ENCODE assay signal across 28 cellular contexts in genomic region chr6:21098134-21098533, GRCh38.
"Had no signal": no experiment of that assay in that cellular context is flagged by ENCODE, and none has a peak within 500 bp of the region (broad histone marks: within the 10 kb centered on the region; RNA-seq: fewer than 3 reads in every experiment).

No MANE protein-coding gene starts in this region.

- H3K27me3 ChIP-seq: ascending aorta, brain microvascular endothelial cell, dorsolateral prefrontal cortex, esophagus muscularis mucosa, foreskin keratinocyte, heart left ventricle, neutrophil, right lobe of liver, tibial nerve had no signal

- H3K4me3 ChIP-seq: ascending aorta, coronary artery, dorsolateral prefrontal cortex, esophagus muscularis mucosa, heart left ventricle, right lobe of liver, tibial nerve had no signal

- H3K27ac ChIP-seq: ascending aorta, brain microvascular endothelial cell, coronary artery, dorsolateral prefrontal cortex, esophagus muscularis mucosa, foreskin keratinocyte, heart left ventricle, neutrophil, tibial nerve, VCaP had no signal

- H3K4me1 ChIP-seq: ascending aorta, foreskin keratinocyte had no signal

- H3K36me3 ChIP-seq: ascending aorta, brain microvascular endothelial cell, esophagus muscularis mucosa, neutrophil, right lobe of liver, tibial nerve had no signal

- ATAC-seq: foreskin keratinocyte; heart left ventricle; left ventricle myocardium superior; natural killer cell treated with Interleukin-12 subunit alpha and Interleukin-12 subunit beta and Interleukin-15 and Interleukin-18, amount 100 ng/mL, for 72 hours; right lobe of liver had no signal

- H3K9me3 ChIP-seq: ascending aorta, esophagus muscularis mucosa, heart left ventricle, neutrophil, right lobe of liver, tibial nerve had no signal

- DNase-seq: activated CD4-positive, alpha-beta memory T cell treated with anti-CD3 and anti-CD28 coated beads for 36 hours; activated CD4-positive, alpha-beta T cell treated with anti-CD3 and anti-CD28 coated beads, Interleukin-2, amount 10 ng/mL, durations not matched to agents 24 days and 14 days; activated CD4-positive, CD25-positive, alpha-beta regulatory T cell treated with anti-CD3 and anti-CD28 coated beads, Interleukin-2, amount 50 U/mL, for 72 hours; activated CD8-positive, alpha-beta memory T cell treated with anti-CD3 and anti-CD28 coated beads, Interleukin-2, amount 50 U/mL, for 4 hours; activated effector memory CD4-positive, alpha-beta T cell treated with anti-CD3 and anti-CD28 coated beads, Interleukin-2, amount 50 U/mL, for 16 hours; activated naive CD4-positive, alpha-beta T cell treated with anti-CD3 and anti-CD28 coated beads for 36 hours; activated naive CD8-positive, alpha-beta T cell treated with anti-CD3 and anti-CD28 coated beads, Interleukin-2, amount 10 ng/mL, durations not matched to agents 7 days and 5 days; activated T-cell treated with anti-CD3 and anti-CD28 coated beads, Interleukin-2, amount 50 U/mL, for 1 hour; brain microvascular endothelial cell; dorsolateral prefrontal cortex; foreskin keratinocyte; heart left ventricle; hypothalamus; kidney glomerular epithelial cell; left ventricle myocardium superior; mammary epithelial cell; midbrain; right lobe of liver; stimulated activated CD4-positive, alpha-beta T cell treated with anti-CD3 and anti-CD28 coated beads, Interleukin-2, amount 100 ng/mL, for 48 hours; stimulated activated naive CD4-positive, alpha-beta T cell treated with Interleukin-2 at 50 U/mL for 16 hours; T-helper 9 cell had no signal
